8 cellular contexts compared by ENCODE assay signal in genomic region chr2:223306371-223306770, GRCh38.
DNase-seq lines count a peak whose midpoint lies in the region; ATAC-seq and TF ChIP-seq lines count a peak whose summit lies in the region.

No MANE protein-coding gene starts in this region.

- H3K4me1 ChIP-seq in GM23338 (ENCODE audit: insufficient read depth) (no peaks in the 10 kb centered on the region), OCI-LY1 (ENCODE audit: insufficient read depth, low read length, severe bottlenecking) (no peaks in the 10 kb centered on the region), tibial nerve (no peaks in the 10 kb centered on the region)

- no peaks in the 10 kb centered on the region for H3K9me2 ChIP-seq in GM23338 (ENCODE audit: insufficient read depth)
- H3K9me2 ChIP-seq in OCI-LY1 (ENCODE audit: low read depth, low read length) = no peaks in the 10 kb centered on the region

- H3K79me2 ChIP-seq in GM23338 (replicated peaks; ENCODE audit: insufficient read depth) (no peaks in the 10 kb centered on the region), OCI-LY1 (ENCODE audit: insufficient read depth, low read length) (no peaks in the 10 kb centered on the region)

- H4K20me1 ChIP-seq in GM23338 (replicated peaks; ENCODE audit: insufficient read depth) = no peaks in the 10 kb centered on the region
- no peaks in the 10 kb centered on the region for H4K20me1 ChIP-seq in OCI-LY1 (ENCODE audit: insufficient read depth, low read length)

- H3K9me3 Mint-ChIP-seq in GM23338 = no peaks in the 10 kb centered on the region

- H3K9me3 ChIP-seq in OCI-LY1 (ENCODE audit: low read length) (no peaks in the 10 kb centered on the region), tibial nerve (no peaks in the 10 kb centered on the region)

- TF ChIP-seq POLR2A in tibial nerve (IDR thresholded peaks at IDR 0.05) = no peak

- H3K27me3 Mint-ChIP-seq in GM23338 (ENCODE audit: insufficient read depth, low read depth, poor library complexity) = peaks cover 2% of the 10 kb centered on the region

- H3K4me3 Mint-ChIP-seq in GM23338 = no peak overlapping the region

- no peak overlapping the region for H3K4me3 ChIP-seq in GM12865 (ENCODE audit: low read depth, low read length)
- H3K4me3 ChIP-seq in GM23338 = no peak overlapping the region
- no peak overlapping the region for H3K4me3 ChIP-seq in OCI-LY1 (ENCODE audit: low read depth, low read length, poor library complexity, severe bottlenecking)
- H3K4me3 ChIP-seq in tibial nerve = no peak overlapping the region

- no peak overlapping the region for H3K4me2 ChIP-seq in GM23338
- H3K4me2 ChIP-seq in OCI-LY1 (ENCODE audit: low read length) = no peak overlapping the region

- H2AFZ ChIP-seq in GM23338 (peak overlapping the region; percentile 15; the same call in 1 of the 2 replicates), OCI-LY1 (ENCODE audit: low read length) (no peak overlapping the region)

- H3K36me3 ChIP-seq in GM23338 (ENCODE audit: insufficient read depth) (no peaks in the 10 kb centered on the region), OCI-LY1 (ENCODE audit: insufficient read depth, low read length) (no peaks in the 10 kb centered on the region), tibial nerve (no peaks in the 10 kb centered on the region)

- TF ChIP-seq CTCF in GM12865 (IDR thresholded peaks at IDR 0.05; ENCODE audit: insufficient read depth, low read depth, low read length, missing control alignments) = peak; percentile 69
- peak; percentile 71 to 85 for TF ChIP-seq CTCF in GM23338 (conservative IDR thresholded peaks at IDR 0.05; ENCODE audit: low read depth in 2 of 2)
- TF ChIP-seq CTCF in OCI-LY1 (IDR thresholded peaks at IDR 0.05; ENCODE audit: low read length) = peak; percentile 54; the same call in 1 of the 2 replicates
- TF ChIP-seq CTCF in tibial nerve (IDR thresholded peaks at IDR 0.05) = no peak

- no peak overlapping the region for H3K9ac ChIP-seq in OCI-LY1 (ENCODE audit: low read length)

- 63 to 69% methylated on average over 3 of the region's 3 CpGs for WGBS in tibial nerve, 2 donors

- H3K36me3 Mint-ChIP-seq in GM23338 (ENCODE audit: low read depth) = no peaks in the 10 kb centered on the region

- peak; percentile 85 for ATAC-seq in GM23338

- H3K27ac Mint-ChIP-seq in GM23338 = no peak overlapping the region

- H3K4me1 Mint-ChIP-seq in GM23338 = no peaks in the 10 kb centered on the region

- H3F3A ChIP-seq in GM23338 (replicated peaks; ENCODE audit: low read depth) (no peaks in the 10 kb centered on the region), OCI-LY1 (ENCODE audit: insufficient read depth, low read length) (no peaks in the 10 kb centered on the region)

- peak; percentile 56 for DNase-seq in GM12865 (ENCODE audit: low read depth)
- DNase-seq in GM23338 (ENCODE audit: low spot score) = peak; percentile 79
- peak; percentile 67 for DNase-seq in iPS-NIHi11 (ENCODE audit: low spot score)
- DNase-seq in hippocampal formation (lab: John Stamatoyannopoulos, UW) = no peak
- DNase-seq in NCI-H2227 (lab: John Stamatoyannopoulos, UW; ENCODE audit: unreplicated experiment) = no peak
- DNase-seq in HuH-7 (ENCODE audit: low spot score) = no peak
- no peak for DNase-seq in tibial nerve (ENCODE audit: low spot score in 2 of 2)

- TF ChIP-seq EP300 in tibial nerve (IDR thresholded peaks at IDR 0.05) = no peak

- H3K27ac ChIP-seq in GM23338 (ENCODE audit: low read depth) = no peak overlapping the region
- no peak overlapping the region for H3K27ac ChIP-seq in OCI-LY1 (ENCODE audit: low read depth, low read length, poor library complexity, severe bottlenecking)
- no peak overlapping the region for H3K27ac ChIP-seq in tibial nerve

- no peaks in the 10 kb centered on the region for H3K27me3 ChIP-seq in GM23338 (ENCODE audit: insufficient read depth)
- no peaks in the 10 kb centered on the region for H3K27me3 ChIP-seq in OCI-LY1 (ENCODE audit: insufficient read depth, low read length)
- H3K27me3 ChIP-seq in tibial nerve = no peaks in the 10 kb centered on the region

TF ChIP-seq in GM23338, 12 proteins besides CTCF, POLR2A, EP300 and RAD21 (continues in another document):
- TF ChIP-seq EZH2 (IDR thresholded peaks at IDR 0.05; ENCODE audit: low read depth, unreplicated experiment) (no peak), ZNF114 (CRISPR knock-in tag; IDR thresholded peaks at IDR 0.05) (no peak), ETS1 (IDR thresholded peaks at IDR 0.05) (no peak), ZNF462 (CRISPR knock-in tag; IDR thresholded peaks at IDR 0.05) (no peak)

Comparison
In these comparisons a context has a peak if more than half of its experiments do, and no peak if none do; other contexts are left out.
1. DNase-seq: peak in GM12865 (single experiment), GM23338 (single experiment) and iPS-NIHi11 (single experiment); none in hippocampal formation (0 of 2), NCI-H2227 (single experiment), HuH-7 (single experiment) and tibial nerve (0 of 2).
2. CTCF ChIP-seq: peak in GM12865 (single experiment), GM23338 (2 of 2) and OCI-LY1 (single experiment); none in tibial nerve (0 of 5).